9 cellular contexts compared by ENCODE assay signal in the genomic region with DNA sequence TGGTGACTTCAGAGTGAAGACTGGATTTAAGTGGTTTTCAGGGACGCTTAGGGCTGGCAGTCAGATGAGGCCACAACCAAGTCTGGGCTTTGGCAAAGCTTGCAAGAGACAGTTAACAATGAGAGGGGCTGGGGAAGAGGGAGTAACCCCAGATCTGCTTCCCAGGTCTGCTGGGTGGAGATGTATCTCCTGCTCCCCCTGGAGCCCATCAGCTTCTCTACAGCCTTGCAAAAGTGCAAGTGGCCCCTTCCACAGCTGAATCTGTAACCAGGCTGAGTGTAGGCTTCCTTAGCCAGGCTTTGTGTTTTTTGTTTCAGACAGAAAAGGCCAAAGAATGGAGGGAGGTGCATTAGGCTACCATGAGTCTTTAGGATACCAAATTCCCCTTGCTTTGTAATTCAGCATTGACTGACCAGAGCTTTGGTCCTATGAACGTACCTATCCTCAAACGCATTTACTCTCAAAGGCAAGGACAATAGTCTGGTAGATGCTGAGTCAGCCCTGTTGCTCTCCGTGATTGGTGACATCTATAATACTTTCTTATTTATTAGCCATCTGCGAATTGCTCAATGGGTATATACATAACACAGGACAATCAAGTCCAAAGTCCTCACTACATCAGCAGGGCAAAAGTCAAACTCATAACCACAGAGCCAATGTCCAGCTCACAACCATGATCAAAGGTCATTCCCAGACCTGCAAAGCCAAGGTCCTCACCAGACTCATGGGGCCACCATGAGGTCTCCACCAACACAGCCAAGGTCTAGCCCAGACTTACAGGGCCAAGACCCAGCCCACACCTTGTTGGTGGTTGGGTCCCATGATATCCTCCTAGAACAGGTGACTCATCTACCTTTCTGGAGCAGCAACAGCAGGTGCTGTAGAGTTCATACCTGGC. TPM values are rescaled to one million over a fixed set of nuclear protein-coding genes. Genes with fewer than 3 reads are reported as not detected.
DNase-seq lines count a peak whose midpoint lies in the region; ATAC-seq, FAIRE-seq and TF ChIP-seq lines count a peak whose summit lies in the region.
"Had no signal": no experiment of that assay in that cellular context is flagged by ENCODE, and none has a peak within 500 bp of the region (broad histone marks: within the 10 kb centered on the region; RNA-seq: fewer than 3 reads in every experiment).

No MANE protein-coding gene starts in this region.

- CTCF ChIA-PET in BJ (lab: Yijun Ruan, JAX) (interaction anchor here (0.8 to 3.4 kb wide), 11 partner anchors 8 to 280 kb away, joined by 3 to 30 read pairs (median 3); no protein-coding TSS in a partner anchor), HEK293T (lab: Yijun Ruan, JAX) (interaction anchor here (0.6 to 1.5 kb wide), 2 partner anchors 11 to 19 kb away, joined by 4 to 5 read pairs; no protein-coding TSS in a partner anchor)

- H3K27me3 ChIP-seq in BJ (ENCODE audit: control insufficient read depth, insufficient read depth, low read length) (peaks cover 7% of the 10 kb centered on the region; the same call in 1 of the 2 replicates), WERI-Rb-1 (ENCODE audit: insufficient read depth, low read depth, severe bottlenecking) (no peaks in the 10 kb centered on the region)

- no peaks in the 10 kb centered on the region for H3K9me3 ChIP-seq in WERI-Rb-1 (ENCODE audit: severe bottlenecking)

- POLR2A ChIA-PET in BJ (lab: Charles Lee): no interaction called here
- POLR2A ChIA-PET in HEK293T (lab: Yijun Ruan, JAX): no interaction called here

- ATAC-seq in GM18861 (IDR thresholded peaks at IDR 0.05; ENCODE audit: unreplicated experiment) (no peak), GM19395 (IDR thresholded peaks at IDR 0.05; ENCODE audit: unreplicated experiment) (no peak)

- TF ChIP-seq CTCF in BJ (IDR thresholded peaks at IDR 0.05; ENCODE audit: insufficient read depth, low read depth, low read length) (peak; percentile 76), WERI-Rb-1 (IDR thresholded peaks at IDR 0.05; ENCODE audit: low read depth, low read length) (peak; percentile 90)

- H3K36me3 ChIP-seq in BJ (ENCODE audit: control insufficient read depth, insufficient read depth, low read length) (no peaks in the 10 kb centered on the region), WERI-Rb-1 (no peaks in the 10 kb centered on the region)

- DNase-seq in BJ (ENCODE audit: low read depth) (no peak), HEK293T (ENCODE audit: extremely low spot score) (peak; percentile 42), WERI-Rb-1 (peak; percentile 55), hepatic stellate cell (ENCODE audit: low spot score) (peak; percentile 40), epidermal melanocyte (ENCODE audit: insufficient read length, low spot score) (no peak), GM19239 (ENCODE audit: insufficient read length, low spot score) (no peak)

- H3K4me3 ChIP-seq in BJ (ENCODE audit: low read depth, low read length) (no peak overlapping the region), WERI-Rb-1 (ENCODE audit: low read depth, low read length) (no peak overlapping the region)

- FAIRE-seq in GM19239 (lab: Jason Lieb, UNC): no peak
- FAIRE-seq: colon had no signal

- no peak overlapping the region for H3K27ac ChIP-seq in WERI-Rb-1

TF ChIP-seq in HEK293T, 16 proteins besides CTCF, POLR2A, EP300 and RAD21:
- TF ChIP-seq FOXK2 (IDR thresholded peaks at IDR 0.05) (no peak), NFRKB (IDR thresholded peaks at IDR 0.05) (no peak), ARNT (IDR thresholded peaks at IDR 0.05) (no peak), SP1 (IDR thresholded peaks at IDR 0.05) (no peak)
- TF ChIP-seq, protein P1, sequence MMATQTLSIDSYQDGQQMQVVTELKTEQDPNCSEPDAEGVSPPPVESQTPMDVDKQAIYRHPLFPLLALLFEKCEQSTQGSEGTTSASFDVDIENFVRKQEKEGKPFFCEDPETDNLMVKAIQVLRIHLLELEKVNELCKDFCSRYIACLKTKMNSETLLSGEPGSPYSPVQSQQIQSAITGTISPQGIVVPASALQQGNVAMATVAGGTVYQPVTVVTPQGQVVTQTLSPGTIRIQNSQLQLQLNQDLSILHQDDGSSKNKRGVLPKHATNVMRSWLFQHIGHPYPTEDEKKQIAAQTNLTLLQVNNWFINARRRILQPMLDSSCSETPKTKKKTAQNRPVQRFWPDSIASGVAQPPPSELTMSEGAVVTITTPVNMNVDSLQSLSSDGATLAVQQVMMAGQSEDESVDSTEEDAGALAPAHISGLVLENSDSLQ (IDR thresholded peaks at IDR 0.05): no peak

RNA-seq across cellular contexts. Expression of a gene that starts 17.1 kb away (rescaled TPM):
- polyA plus RNA-seq in BJ (2011; rRNA removed): 0.16 and 0.18 TPM in 2 replicates
- polyA minus RNA-seq in BJ (2011; rRNA and poly(A)+ RNA removed): 0.28 TPM in 1 of 2 replicates, not detected in the other

RNA-seq across cellular contexts. Expression of a gene that starts 48.4 kb away (rescaled TPM):
- polyA plus RNA-seq in BJ (2011; rRNA removed): 51.1 and 144 TPM in 2 replicates
- polyA minus RNA-seq in BJ (2011; rRNA and poly(A)+ RNA removed): 12.7 and 17.1 TPM in 2 replicates

RNA-seq across cellular contexts. Expression of a gene that starts 53.3 kb away (rescaled TPM):
- 0.15 TPM in 1 of 2 replicates, not detected in the other for polyA plus RNA-seq in BJ (2011; rRNA removed)
- 0.51 TPM in 1 of 2 replicates, not detected in the other for polyA minus RNA-seq in BJ (2011; rRNA and poly(A)+ RNA removed)

RNA-seq across cellular contexts. Expression of a gene that starts 53.3 kb away (rescaled TPM):
- polyA plus RNA-seq in BJ (2011; rRNA removed): not detected in 2 replicates
- not detected in 2 replicates for polyA minus RNA-seq in BJ (2011; rRNA and poly(A)+ RNA removed)

Comparison
In these comparisons a context has a peak if more than half of its experiments do, and no peak if none do; other contexts are left out.
1. DNase-seq: peak in HEK293T (single experiment), WERI-Rb-1 (single experiment) and hepatic stellate cell (single experiment); none in BJ (single experiment), epidermal melanocyte (single experiment) and GM19239 (single experiment).